In genomic region chr18:21363411-21363810, GRCh38 we compare ENCODE assay signal across 29 cellular contexts.
A peak's percentile ranks its signal among the peaks of the same experiment; 100 is the strongest.
DNase-seq lines count a peak whose midpoint lies in the region; ATAC-seq, FAIRE-seq and TF ChIP-seq lines count a peak whose summit lies in the region.
"Had no signal": no experiment of that assay in that cellular context is flagged by ENCODE, and none has a peak within 500 bp of the region (broad histone marks: within the 10 kb centered on the region; RNA-seq: fewer than 3 reads in every experiment).

No MANE protein-coding gene starts in this region.

- H3K27ac Mint-ChIP-seq in natural killer cell treated with Interleukin-12 subunit alpha and Interleukin-12 subunit beta and Interleukin-15 and Interleukin-18, amount 100 ng/mL, for 72 hours = no peak overlapping the region
- H3K27ac Mint-ChIP-seq: CD4-positive, alpha-beta memory T cell; naive thymus-derived CD4-positive, alpha-beta T cell; progenitor cell of endocrine pancreas; T-helper 2 cell treated with Interferon-gamma antibody and Interleukin-4, amounts not matched to agents 5 μg/mL and 100 μg/mL, for 36 hours had no signal

- H3K36me3 ChIP-seq in GM23248 (ENCODE audit: low read depth) (no peaks in the 10 kb centered on the region), H1 (ENCODE audit: control insufficient read depth in 2 of 4, insufficient read depth in 4 of 4, low read length in 3 of 4) (no peaks in the 10 kb centered on the region), neuronal stem cell (replicated peaks in 1 of 2; ENCODE audit: control insufficient read depth in 2 of 2, insufficient read depth in 2 of 2, low read length in 2 of 2) (peaks cover 0 to 8% of the 10 kb centered on the region in 2 donors), osteoblast (ENCODE audit: insufficient read depth, low read length) (no peaks in the 10 kb centered on the region)
- H3K36me3 ChIP-seq: adrenal gland, tibial nerve, WERI-Rb-1 had no signal

- H4K91ac ChIP-seq in H1 (replicated peaks; ENCODE audit: insufficient read length, low read length) (no peak overlapping the region), neuronal stem cell (ENCODE audit: low read depth, low read length, poor library complexity) (no peak overlapping the region)

- no peak for TF ChIP-seq POLR2A in H1 (IDR thresholded peaks at IDR 0.05; ENCODE audit: control extremely low read depth in 1 of 2, low read depth in 2 of 2, low read length in 2 of 2)

- H3K18ac ChIP-seq in H1 (ENCODE audit: extremely low read depth, low read length) (peak overlapping the region; percentile 43; the same call in 1 of the 2 replicates), neuronal stem cell (ENCODE audit: low read length) (no peak overlapping the region)

- H3K23ac ChIP-seq in H1 (ENCODE audit: insufficient read length) (no peak overlapping the region), neuronal stem cell (ENCODE audit: low read depth, low read length, poor library complexity) (no peak overlapping the region)

- H3K27me3 Mint-ChIP-seq in natural killer cell treated with Interleukin-12 subunit alpha and Interleukin-12 subunit beta and Interleukin-15 and Interleukin-18, amount 100 ng/mL, for 72 hours = peaks cover 15 to 25% of the 10 kb centered on the region in 2 donors
- H3K27me3 Mint-ChIP-seq: progenitor cell of endocrine pancreas had no signal

- H3K27me3 ChIP-seq in GM23248 (replicated peaks; ENCODE audit: insufficient read depth) = no peaks in the 10 kb centered on the region
- H3K27me3 ChIP-seq in H1 (replicated peaks in 1 of 4; ENCODE audit: control insufficient read depth in 3 of 4, extremely low read depth in 1 of 4, insufficient read depth in 3 of 4, low read length in 3 of 4) = no peaks in the 10 kb centered on the region
- no peaks in the 10 kb centered on the region for H3K27me3 ChIP-seq in neuronal stem cell (ENCODE audit: control insufficient read depth in 3 of 3, insufficient read depth in 3 of 3, low read depth in 1 of 3, low read length in 3 of 3)
- H3K27me3 ChIP-seq in osteoblast (ENCODE audit: insufficient read depth, low read length) = peaks cover 11% of the 10 kb centered on the region
- H3K27me3 ChIP-seq: adrenal gland, tibial nerve had no signal

- no peaks in the 10 kb centered on the region for H3K9me2 ChIP-seq in GM23248 (ENCODE audit: insufficient read depth)

- 0 to 6% methylated on average over 1 of the region's 1 CpG for WGBS in GM23248 (ENCODE audit: low coverage in 1 of 2, low lambda C conversion rate in 2 of 2, missing lambda C conversion rate in 2 of 2), 2 experiments
- 59% methylated on average over 1 of the region's 1 CpG; no CpG with 5 or more reads in 1 of the 2 experiments for WGBS in H1 (ENCODE audit: extremely low coverage in 1 of 2, insufficient coverage in 1 of 2, insufficient read length in 1 of 2, insufficient replicate concordance in 2 of 2, low coverage in 1 of 2, low lambda C conversion rate in 2 of 2, missing lambda C conversion rate in 1 of 2), 2 experiments
- WGBS in neuronal stem cell (ENCODE audit: extremely low coverage in 2 of 2, insufficient read length in 2 of 2, insufficient replicate concordance in 1 of 2), 2 donors = no CpG with 5 or more reads among the region's 1 CpG

- H3K4me2 ChIP-seq in GM23248 (ENCODE audit: unreplicated experiment) = peak overlapping the region; percentile 51
- H3K4me2 ChIP-seq in H1 (ENCODE audit: insufficient read depth in 1 of 2, low read depth in 2 of 2, low read length in 2 of 2) = peak overlapping the region in 1 of 2 experiments; percentile 7; a peak in 1 of 4 replicates
- no peak overlapping the region for H3K4me2 ChIP-seq in neuronal stem cell (ENCODE audit: insufficient read depth, low read length, poor library complexity, severe bottlenecking)
- no peak overlapping the region for H3K4me2 ChIP-seq in osteoblast (ENCODE audit: insufficient read depth, low read length)

- no peaks in the 10 kb centered on the region for H3K23me2 ChIP-seq in H1 (ENCODE audit: low read depth, low read length)

- no peaks in the 10 kb centered on the region for H3K4me1 Mint-ChIP-seq in natural killer cell treated with Interleukin-12 subunit alpha and Interleukin-12 subunit beta and Interleukin-15 and Interleukin-18, amount 100 ng/mL, for 72 hours (ENCODE audit: low read depth in 2 of 2)
- H3K4me1 Mint-ChIP-seq: CD4-positive, alpha-beta memory T cell; naive thymus-derived CD4-positive, alpha-beta T cell had no signal

- TF ChIP-seq CTCF in H1 (IDR thresholded peaks at IDR 0.05; ENCODE audit: control extremely low read depth in 1 of 3, insufficient read depth in 1 of 3, low read depth in 1 of 3, low read length in 3 of 3) (no peak), osteoblast (IDR thresholded peaks at IDR 0.05; ENCODE audit: extremely low read depth, low read depth, low read length) (no peak)

- 0 out of 2 replicates have a peak overlapping the region, but pooled peaks have one; percentile 12 for H3K4me3 ChIP-seq in GM23248
- no peak overlapping the region for H3K4me3 ChIP-seq in H1 (ENCODE audit: extremely low read depth in 1 of 4, insufficient read depth in 2 of 4, low read depth in 3 of 4, low read length in 4 of 4)
- peak overlapping the region in 1 of 2 donors; percentile 46 for H3K4me3 ChIP-seq in neuronal stem cell (ENCODE audit: low read length in 2 of 2)
- H3K4me3 ChIP-seq in osteoblast (ENCODE audit: insufficient read depth, low read length) = no peak overlapping the region
- H3K4me3 ChIP-seq: adrenal gland, skin epidermis, tibial nerve had no signal

- H4K8ac ChIP-seq in H1 (ENCODE audit: extremely low read depth, insufficient read depth, low read length) = no peak overlapping the region
- H4K8ac ChIP-seq in neuronal stem cell (ENCODE audit: low read depth, low read length) = no peak overlapping the region

- H2BK20ac ChIP-seq in H1 (ENCODE audit: low read length) = no peak overlapping the region

- H3K56ac ChIP-seq in H1 (replicated peaks; ENCODE audit: insufficient read length, low read depth, low read length) = no peak overlapping the region

- H2BK120ac ChIP-seq in H1 (replicated peaks; ENCODE audit: low read depth, low read length) (no peak overlapping the region), neuronal stem cell (ENCODE audit: low read depth, low read length) (no peak overlapping the region)

- TF ChIP-seq EP300 in H1 (IDR thresholded peaks at IDR 0.05; ENCODE audit: borderline replicate concordance in 1 of 2, low read depth in 2 of 2, low read length in 2 of 2) = no peak

- H3K9me3 Mint-ChIP-seq in natural killer cell treated with Interleukin-12 subunit alpha and Interleukin-12 subunit beta and Interleukin-15 and Interleukin-18, amount 100 ng/mL, for 72 hours = no peaks in the 10 kb centered on the region
- H3K9me3 Mint-ChIP-seq: naive thymus-derived CD4-positive, alpha-beta T cell; T-helper 2 cell treated with Interferon-gamma antibody and Interleukin-4, amounts not matched to agents 5 μg/mL and 100 μg/mL, for 36 hours had no signal

- no peak overlapping the region for H2BK12ac ChIP-seq in H1 (ENCODE audit: low read depth, low read length)
- no peak overlapping the region for H2BK12ac ChIP-seq in neuronal stem cell (ENCODE audit: low read length)

- H4K5ac ChIP-seq in H1 (ENCODE audit: insufficient read length, low read depth, low read length) = no peak overlapping the region

- no peak for ATAC-seq in natural killer cell treated with Interleukin-12 subunit alpha and Interleukin-12 subunit beta and Interleukin-15 and Interleukin-18, amount 100 ng/mL, for 72 hours
- ATAC-seq: naive thymus-derived CD4-positive, alpha-beta T cell; stimulated activated naive CD8-positive, alpha-beta T cell treated with anti-CD3 and anti-CD28 coated beads, Interleukin-15, Interleukin-2, amounts not matched to agents 100 U/mL and 50 U/mL, for 24 hours had no signal

- no peaks in the 10 kb centered on the region for H3K36me3 Mint-ChIP-seq in natural killer cell treated with Interleukin-12 subunit alpha and Interleukin-12 subunit beta and Interleukin-15 and Interleukin-18, amount 100 ng/mL, for 72 hours
- H3K36me3 Mint-ChIP-seq: CD4-positive, alpha-beta memory T cell; naive thymus-derived CD4-positive, alpha-beta T cell had no signal

- CTCF ChIA-PET in H1 (lab: Charles Lee; ENCODE audit: partially characterized antibody) = interaction anchor here (1.4 kb wide), 1 partner anchor 169 kb away, joined by 5 read pairs; no protein-coding TSS in a partner anchor

- peaks cover 18% of the 10 kb centered on the region; the same call in 1 of the 2 replicates for H3F3A ChIP-seq in GM23248 (ENCODE audit: insufficient read depth)

- H3K9ac ChIP-seq in GM23248 (no peak overlapping the region), H1 (replicated peaks in 1 of 4; ENCODE audit: extremely low read depth in 1 of 4, low read depth in 3 of 4, low read length in 3 of 4) (no peak overlapping the region), neuronal stem cell (ENCODE audit: low read depth, low read length, poor library complexity) (no peak overlapping the region)

- H3K4ac ChIP-seq in H1 (replicated peaks; ENCODE audit: insufficient read length, low read depth, low read length) (no peak overlapping the region), neuronal stem cell (ENCODE audit: low read length) (no peak overlapping the region)

- in situ Hi-C loops in GM23248 (cut with MboI) = loop anchor here (25.0 kb wide), 1 partner anchor 149 kb away; no protein-coding TSS in a partner anchor

- H4K20me1 ChIP-seq in GM23248 (ENCODE audit: insufficient read depth) (no peaks in the 10 kb centered on the region), H1 (replicated peaks in 1 of 2; ENCODE audit: control insufficient read depth in 1 of 2, insufficient read depth in 2 of 2, low read length in 2 of 2) (no peaks in the 10 kb centered on the region), osteoblast (ENCODE audit: insufficient read depth, low read length) (no peaks in the 10 kb centered on the region)

- H2AK5ac ChIP-seq in H1 (ENCODE audit: low read depth, low read length) (no peak overlapping the region), neuronal stem cell (ENCODE audit: low read depth, low read length) (no peak overlapping the region)

- no peak overlapping the region for H3K4me3 Mint-ChIP-seq in natural killer cell treated with Interleukin-12 subunit alpha and Interleukin-12 subunit beta and Interleukin-15 and Interleukin-18, amount 100 ng/mL, for 72 hours
- H3K4me3 Mint-ChIP-seq: CD4-positive, alpha-beta memory T cell; naive thymus-derived CD4-positive, alpha-beta T cell; T-helper 2 cell treated with Interferon-gamma antibody and Interleukin-4, amounts not matched to agents 5 μg/mL and 100 μg/mL, for 36 hours had no signal

- no peak for FAIRE-seq in H1 (lab: Jason Lieb, UNC)
- FAIRE-seq: bronchial epithelial cell, endothelial cell of umbilical vein, GM12891, GM19239, kidney, RCC 7860 had no signal

- TF ChIP-seq RAD21 in H1 (IDR thresholded peaks at IDR 0.05 in 1 of 2, conservative IDR thresholded peaks at IDR 0.05 in 1 of 2; ENCODE audit: low read depth in 2 of 2, low read length in 2 of 2) = no peak

- H3K4me1 ChIP-seq in GM23248 (ENCODE audit: insufficient read depth) = peaks cover 43% of the 10 kb centered on the region
- H3K4me1 ChIP-seq in H1 (replicated peaks in 1 of 4; ENCODE audit: control insufficient read depth in 3 of 4, insufficient read depth in 4 of 4, low read length in 3 of 4) = peaks cover 0 to 14% (median 11%) of the 10 kb centered on the region in 4 experiments; a peak in 4 of 7 replicates
- H3K4me1 ChIP-seq in neuronal stem cell (ENCODE audit: control insufficient read depth in 2 of 2, insufficient read depth in 1 of 2, low read depth in 1 of 2, low read length in 2 of 2) = peaks cover 9 to 34% of the 10 kb centered on the region in 2 donors
- no peaks in the 10 kb centered on the region for H3K4me1 ChIP-seq in osteoblast (ENCODE audit: insufficient read depth, low read length)
- H3K4me1 ChIP-seq: adrenal gland, tibial nerve had no signal

- H3K9me3 ChIP-seq in GM23248 (ENCODE audit: low read depth) = no peaks in the 10 kb centered on the region
- no peaks in the 10 kb centered on the region for H3K9me3 ChIP-seq in H1 (ENCODE audit: insufficient read depth in 2 of 2, low read depth in 1 of 2, low read length in 1 of 2)
- no peaks in the 10 kb centered on the region for H3K9me3 ChIP-seq in neuronal stem cell (replicated peaks in 1 of 2; ENCODE audit: control insufficient read depth in 2 of 2, insufficient read depth in 1 of 2, low read depth in 1 of 2, low read length in 2 of 2)
- H3K9me3 ChIP-seq in osteoblast (ENCODE audit: low read depth, low read length) = no peaks in the 10 kb centered on the region
- H3K9me3 ChIP-seq: adrenal gland, tibial nerve had no signal

- H3K14ac ChIP-seq in H1 (ENCODE audit: insufficient read length) (no peak overlapping the region), neuronal stem cell (ENCODE audit: low read length) (no peak overlapping the region)

- H3K79me1 ChIP-seq in H1 (ENCODE audit: low read depth, low read length) = no peaks in the 10 kb centered on the region
- no peaks in the 10 kb centered on the region for H3K79me1 ChIP-seq in neuronal stem cell (ENCODE audit: low read depth, low read length)

- H2BK5ac ChIP-seq in H1 (ENCODE audit: low read depth, low read length) (no peak overlapping the region), neuronal stem cell (ENCODE audit: low read length) (no peak overlapping the region)

- no peak for DNase-seq in GM23248
- peak; percentile 72 for DNase-seq in NCI-H146 (lab: John Stamatoyannopoulos, UW)
- no peak for DNase-seq in H1 (ENCODE audit: low read depth in 1 of 2, low spot score in 2 of 2)
- DNase-seq in neuronal stem cell (ENCODE audit: low spot score) = no peak
- no peak for DNase-seq in NCI-H1092 treated with DMSO at 0.1 percent for 48 hours (lab: John Stamatoyannopoulos, UW)
- DNase-seq in osteoblast (ENCODE audit: insufficient read length, low spot score, missing footprints) = no peak
- DNase-seq in natural killer cell treated with Interleukin-12 subunit alpha and Interleukin-12 subunit beta and Interleukin-15 and Interleukin-18, amount 100 ng/mL, for 72 hours (ENCODE audit: low spot score) = no peak
- DNase-seq: activated CD4-positive, alpha-beta T cell treated with anti-CD3 and anti-CD28 coated beads, Interleukin-2, amount 50 U/mL, for 4 hours; activated CD8-positive, alpha-beta memory T cell treated with anti-CD3 and anti-CD28 coated beads, Interleukin-2, amount 50 U/mL, for 48 hours; adrenal gland; CD4-positive, alpha-beta memory T cell; DMS53; hippocampal formation; kidney; naive thymus-derived CD4-positive, alpha-beta T cell; NCI-H1092; NCI-H2171 treated with DMSO at 0.1 percent for 48 hours; NCI-H774; stimulated activated naive CD8-positive, alpha-beta T cell treated with anti-CD3 and anti-CD28 coated beads, Interleukin-15, Interleukin-2, amounts not matched to agents 100 U/mL and 50 U/mL, for 24 hours; WERI-Rb-1 had no signal

- POLR2A ChIA-PET in H1 (lab: Charles Lee; ENCODE audit: partially characterized antibody) = no interaction called here

- H2AFZ ChIP-seq in GM23248 = peak overlapping the region; percentile 60
- H2AFZ ChIP-seq in H1 (ENCODE audit: low read length) = no peak overlapping the region
- no peak overlapping the region for H2AFZ ChIP-seq in neuronal stem cell (ENCODE audit: low read length)
- no peak overlapping the region for H2AFZ ChIP-seq in osteoblast (ENCODE audit: low read length)

- H2BK15ac ChIP-seq in H1 (ENCODE audit: low read length) (no peak overlapping the region), neuronal stem cell (ENCODE audit: low read length) (no peak overlapping the region)

- H3K79me2 ChIP-seq in GM23248 (ENCODE audit: insufficient read depth) (no peaks in the 10 kb centered on the region), H1 (ENCODE audit: control insufficient read depth in 1 of 2, insufficient read depth in 2 of 2, low read length in 2 of 2) (no peaks in the 10 kb centered on the region), osteoblast (ENCODE audit: insufficient read depth, low read length) (no peaks in the 10 kb centered on the region)

- H3K27ac ChIP-seq in GM23248 (no peak overlapping the region), H1 (ENCODE audit: low read depth, low read length) (no peak overlapping the region), neuronal stem cell (replicated peaks; ENCODE audit: low read length) (peak overlapping the region; percentile 38), osteoblast (ENCODE audit: low read depth, low read length) (no peak overlapping the region)
- H3K27ac ChIP-seq: adrenal gland, skin epidermis, tibial nerve, WERI-Rb-1 had no signal
